In the genomic region with DNA sequence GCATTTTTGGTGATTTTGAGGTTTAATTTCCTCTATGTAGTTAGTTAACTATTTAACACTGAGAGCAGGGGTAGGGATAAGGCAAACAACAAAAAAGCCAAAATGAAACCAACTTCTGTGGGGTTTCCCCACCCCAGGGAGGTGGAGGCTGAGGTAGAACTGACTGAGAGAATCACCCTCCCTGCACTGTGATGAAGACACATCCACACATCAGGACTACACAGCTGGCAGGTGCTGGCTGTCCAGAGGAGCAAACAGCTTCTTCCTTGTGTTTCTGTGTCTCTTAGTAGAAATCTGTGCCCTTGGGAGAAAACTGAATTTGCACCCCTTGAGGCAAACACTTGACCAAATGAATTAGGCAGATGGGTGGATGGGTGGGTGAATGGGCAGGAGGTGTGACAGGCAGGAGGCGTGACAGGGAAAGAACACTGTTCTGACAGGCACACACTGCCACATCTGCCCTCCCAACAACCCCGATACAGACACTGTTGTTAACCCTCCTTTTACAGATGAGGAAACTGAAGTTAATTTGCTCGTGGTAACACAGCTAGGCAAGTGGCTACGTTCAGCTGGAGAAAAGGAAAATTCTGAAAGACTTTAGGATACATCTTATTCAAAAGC, we compare ENCODE assay signal across 9 cellular contexts.
DNase-seq lines count a peak whose midpoint lies in the region; ATAC-seq, FAIRE-seq and TF ChIP-seq lines count a peak whose summit lies in the region.
"Had no signal": no experiment of that assay in that cellular context is flagged by ENCODE, and none has a peak within 500 bp of the region (broad histone marks: within the 10 kb centered on the region; RNA-seq: fewer than 3 reads in every experiment).

No MANE protein-coding gene starts in this region.

- H3K27me3 Mint-ChIP-seq in effector memory CD8-positive, alpha-beta T cell: no peaks in the 10 kb centered on the region

- peaks cover 50 to 60% of the 10 kb centered on the region in 2 donors for H3K4me1 Mint-ChIP-seq in effector memory CD8-positive, alpha-beta T cell (ENCODE audit: low read depth in 2 of 2)

- peak; percentile 70 for ATAC-seq in GM18502 (IDR thresholded peaks at IDR 0.05; ENCODE audit: poor library complexity, unreplicated experiment)
- ATAC-seq in HG02571 (IDR thresholded peaks at IDR 0.05; ENCODE audit: unreplicated experiment): peak; percentile 51
- ATAC-seq in effector memory CD8-positive, alpha-beta T cell (replicated peaks): peak; percentile 67

- H4K20me1 ChIP-seq in OCI-LY7 (ENCODE audit: insufficient read depth, low read length): peaks cover 28% of the 10 kb centered on the region; the same call in 1 of the 2 replicates

- FAIRE-seq in D721Med (lab: Jason Lieb, UNC): no peak

- TF ChIP-seq CTCF in OCI-LY7 (conservative IDR thresholded peaks at IDR 0.05; ENCODE audit: low read length) (no peak), D721Med (IDR thresholded peaks at IDR 0.05; ENCODE audit: insufficient read depth, missing control alignments) (no peak)

- BruUV-seq in OCI-LY7 (replicated peaks; lab: Mats Ljungman, UMichigan): no TSS peak

- peaks cover 33% of the 10 kb centered on the region for H3K4me1 ChIP-seq in OCI-LY7 (ENCODE audit: insufficient read depth, low read length, poor library complexity, severe bottlenecking)

- H3K4me3 Mint-ChIP-seq in effector memory CD8-positive, alpha-beta T cell: peak overlapping the region; percentile 94 to 98

- peak overlapping the region; percentile 90 for H3K27ac ChIP-seq in OCI-LY7 (ENCODE audit: low read depth, low read length, poor library complexity, severe bottlenecking)
- H3K27ac ChIP-seq: VCaP had no signal

- H3K9me3 ChIP-seq in OCI-LY7 (ENCODE audit: low read length): peaks cover 19% of the 10 kb centered on the region

- peaks cover 82% of the 10 kb centered on the region for H3K36me3 ChIP-seq in OCI-LY7 (ENCODE audit: insufficient read depth, low read length)

- H3K9me3 Mint-ChIP-seq in effector memory CD8-positive, alpha-beta T cell: no peaks in the 10 kb centered on the region

- H3K36me3 Mint-ChIP-seq in effector memory CD8-positive, alpha-beta T cell (ENCODE audit: insufficient read depth): peaks cover 65% of the 10 kb centered on the region

- POLR2A ChIA-PET in OCI-LY7 (lab: Charles Lee): interaction anchor here (1.1 to 5.1 kb wide), 6 partner anchors 8 to 274 kb away, joined by 3 to 48 read pairs (median 4); a partner anchor contains a TSS

- H3K27ac Mint-ChIP-seq in effector memory CD8-positive, alpha-beta T cell: peak overlapping the region; percentile 87 to 92

- H3K4me3 ChIP-seq in OCI-LY7 (ENCODE audit: low read depth, low read length, poor library complexity, severe bottlenecking): peak overlapping the region; percentile 75

- peaks cover 95% of the 10 kb centered on the region for H3K79me2 ChIP-seq in OCI-LY7 (ENCODE audit: insufficient read depth, low read depth, low read length)

- peak overlapping the region; percentile 93 for H3K4me2 ChIP-seq in OCI-LY7 (ENCODE audit: low read length)

- H2AFZ ChIP-seq in OCI-LY7 (ENCODE audit: low read length): no peak overlapping the region

- H3K9me2 ChIP-seq in OCI-LY7 (ENCODE audit: insufficient read depth, low read length): no peaks in the 10 kb centered on the region

- CTCF ChIA-PET in OCI-LY7 (lab: Charles Lee; ENCODE audit: unreplicated experiment): interaction anchor here (1.6 kb wide), 1 partner anchor 15 kb away, joined by 7 read pairs; no protein-coding TSS in a partner anchor

- DNase-seq in OCI-LY7 (ENCODE audit: low spot score) (peak; percentile 65), EL (no peak), D721Med (ENCODE audit: insufficient read length, low spot score) (no peak), DMS114 treated with DMSO at 0.1 percent for 48 hours (lab: John Stamatoyannopoulos, UW; ENCODE audit: unreplicated experiment) (no peak), HUDEP-2 (lab: John Stamatoyannopoulos, UW; ENCODE audit: unreplicated experiment in 76 of 76) (no peak)
- DNase-seq in effector memory CD8-positive, alpha-beta T cell: peak; percentile 62 to 64 (median 63)

- intact Hi-C loops in OCI-LY7 (cut with micrococcal nuclease; ENCODE audit: unreplicated experiment): loop anchor here (1.0 to 5.0 kb wide), 3 partner anchors 15 to 1392 kb away; a partner anchor contains a TSS

Comparison
In these comparisons a context has a peak if more than half of its experiments do, and no peak if none do; other contexts are left out.
1. DNase-seq: peak in OCI-LY7 (single experiment) and effector memory CD8-positive, alpha-beta T cell (3 of 3); none in EL (single experiment), D721Med (single experiment), DMS114 treated with DMSO at 0.1 percent for 48 hours (single experiment) and HUDEP-2 (0 of 76).
2. Peak in every context shown above with its lines, with median percentiles within 50 percentile points of each other: ATAC-seq.